Comparison of ENCODE assay signal across 14 cellular contexts in genomic region chr12:57822392-57823130, GRCh38. TPM values are rescaled to one million over a fixed set of nuclear protein-coding genes. Genes with fewer than 3 reads are reported as not detected.
DNase-seq lines count a peak whose midpoint lies in the region; ATAC-seq and TF ChIP-seq lines count a peak whose summit lies in the region.
"Had no signal": no experiment of that assay in that cellular context is flagged by ENCODE, and none has a peak within 500 bp of the region (broad histone marks: within the 10 kb centered on the region; RNA-seq: fewer than 3 reads in every experiment).

No MANE protein-coding gene starts in this region.

- no peak overlapping the region for H3K27ac ChIP-seq in OCI-LY7 (ENCODE audit: low read depth, low read length, poor library complexity, severe bottlenecking)
- H3K27ac ChIP-seq: BLaER1 had no signal

- H3K9me2 ChIP-seq in OCI-LY7 (ENCODE audit: insufficient read depth, low read length) = no peaks in the 10 kb centered on the region

- TSS peak; percentile 41 for BruUV-seq in OCI-LY7 (replicated peaks; lab: Mats Ljungman, UMichigan)
- TSS peak; percentile 2 for BruUV-seq in MCF 10A (replicated peaks; lab: Mats Ljungman, UMichigan)

- H3K9me3 Mint-ChIP-seq in MCF 10A (ENCODE audit: unreplicated experiment) = no peaks in the 10 kb centered on the region
- no peaks in the 10 kb centered on the region for H3K9me3 Mint-ChIP-seq in nephron progenitor cell
- H3K9me3 Mint-ChIP-seq: IgD-negative memory B cell had no signal

- H4K20me1 ChIP-seq in OCI-LY7 (ENCODE audit: insufficient read depth, low read length) = no peaks in the 10 kb centered on the region

- DNase-seq in OCI-LY7 (ENCODE audit: low spot score) (no peak), MCF 10A (ENCODE audit: unreplicated experiment) (no peak), nephron progenitor cell (no peak), activated T-cell treated with anti-CD3 and anti-CD28 coated beads for 4 hours (no peak), amniotic stem cell (lab: John Stamatoyannopoulos, UW) (no peak)
- DNase-seq: amygdala; dorsolateral prefrontal cortex; NCI-H146; NCI-H69; stimulated activated CD4-positive, alpha-beta T cell treated with anti-CD3 and anti-CD28 coated beads, Interleukin-4, amount 100 ng/mL, for 4 hours had no signal

- TF ChIP-seq CTCF in OCI-LY7 (conservative IDR thresholded peaks at IDR 0.05; ENCODE audit: low read length) = no peak
- TF ChIP-seq CTCF in MCF 10A (IDR thresholded peaks at IDR 0.05; ENCODE audit: unreplicated experiment) = no peak
- TF ChIP-seq CTCF in nephron progenitor cell (IDR thresholded peaks at IDR 0.05) = no peak

- H3K36me3 ChIP-seq in OCI-LY7 (ENCODE audit: insufficient read depth, low read length) = peaks cover 65% of the 10 kb centered on the region

- H2AFZ ChIP-seq in OCI-LY7 (ENCODE audit: low read length) = no peak overlapping the region

- no peaks in the 10 kb centered on the region for H3K27me3 Mint-ChIP-seq in MCF 10A (ENCODE audit: insufficient read depth, unreplicated experiment)
- H3K27me3 Mint-ChIP-seq in nephron progenitor cell (ENCODE audit: low read depth, poor library complexity) = peaks cover 3% of the 10 kb centered on the region
- H3K27me3 Mint-ChIP-seq: IgD-negative memory B cell had no signal

- POLR2A ChIA-PET in OCI-LY7 (lab: Charles Lee) = interaction anchor here (0.6 kb wide), 1 partner anchor 100 kb away, joined by 3 read pairs; no protein-coding TSS in a partner anchor
- POLR2A ChIA-PET in MCF 10A (lab: Yijun Ruan, JAX) = no interaction called here

- no peak overlapping the region for H3K27ac Mint-ChIP-seq in MCF 10A (ENCODE audit: low read depth, unreplicated experiment)
- H3K27ac Mint-ChIP-seq in nephron progenitor cell = peak overlapping the region; percentile 88

- no peak overlapping the region for H3K4me3 Mint-ChIP-seq in MCF 10A (ENCODE audit: unreplicated experiment)
- no peak overlapping the region for H3K4me3 Mint-ChIP-seq in nephron progenitor cell

- no peak overlapping the region for H3K4me3 ChIP-seq in OCI-LY7 (ENCODE audit: low read depth, low read length, poor library complexity, severe bottlenecking)
- H3K4me3 ChIP-seq: BLaER1, dorsolateral prefrontal cortex had no signal

- CTCF ChIA-PET in OCI-LY7 (lab: Charles Lee; ENCODE audit: unreplicated experiment) (no interaction called here), MCF 10A (lab: Yijun Ruan, JAX) (interaction anchor here (0.8 to 1.8 kb wide), 6 partner anchors 9 to 83 kb away, joined by 3 to 7 read pairs (median 6); no protein-coding TSS in a partner anchor)

- H3K4me2 ChIP-seq in OCI-LY7 (ENCODE audit: low read length) = no peak overlapping the region
- H3K4me2 ChIP-seq: BLaER1 had no signal

- ATAC-seq in HG02970 (IDR thresholded peaks at IDR 0.05; ENCODE audit: low FRiP score, unreplicated experiment) = no peak

- H3K4me1 ChIP-seq in OCI-LY7 (ENCODE audit: insufficient read depth, low read length, poor library complexity, severe bottlenecking) = no peaks in the 10 kb centered on the region
- H3K4me1 ChIP-seq: BLaER1 had no signal

- H3K4me1 Mint-ChIP-seq in MCF 10A (ENCODE audit: insufficient read depth, unreplicated experiment) = no peaks in the 10 kb centered on the region
- no peaks in the 10 kb centered on the region for H3K4me1 Mint-ChIP-seq in nephron progenitor cell
- H3K4me1 Mint-ChIP-seq: IgD-negative memory B cell had no signal

- H3K79me2 ChIP-seq in OCI-LY7 (ENCODE audit: insufficient read depth, low read depth, low read length) = no peaks in the 10 kb centered on the region

- H3K9me3 ChIP-seq in OCI-LY7 (ENCODE audit: low read length) = no peaks in the 10 kb centered on the region
- H3K9me3 ChIP-seq: BLaER1 had no signal

- intact Hi-C loops in OCI-LY7 (cut with micrococcal nuclease; ENCODE audit: unreplicated experiment) = no loop called here
- intact Hi-C loops in MCF 10A (cut with micrococcal nuclease) = no loop called here

- H3K36me3 Mint-ChIP-seq in MCF 10A (ENCODE audit: insufficient read depth, unreplicated experiment) (peaks cover 86% of the 10 kb centered on the region), nephron progenitor cell (ENCODE audit: low read depth) (peaks cover 65% of the 10 kb centered on the region)

RNA-seq across cellular contexts. Expression of gene AVIL, which starts 4.0 kb away (rescaled TPM):
- 0.23 and 1.2 TPM in 2 replicates for total RNA-seq in OCI-LY7 (2014; rRNA removed; shearing (Covaris generic))
- total RNA-seq in OCI-LY7 (2022) (1.6 and 2.6 TPM in 2 replicates), MCF 10A (2022) (1.7 and 1.9 TPM in 2 replicates)
- total RNA-seq: Daoy had no signal

RNA-seq across cellular contexts. Expression of gene CTDSP2, which starts 24.0 kb away (rescaled TPM):
- 38.8 and 44.2 TPM in 2 replicates for total RNA-seq in OCI-LY7 (2014; rRNA removed; shearing (Covaris generic))
- total RNA-seq in OCI-LY7 (2022) = 118 and 145 TPM in 2 replicates
- 73.4 and 76.5 TPM in 2 replicates for total RNA-seq in MCF 10A (2022)

RNA-seq across cellular contexts. Expression of gene TSFM, which starts 40.0 kb away (rescaled TPM):
- total RNA-seq in OCI-LY7 (2014; rRNA removed; shearing (Covaris generic)) = 35.2 and 49.8 TPM in 2 replicates
- total RNA-seq in OCI-LY7 (2022) (38.5 and 49.8 TPM in 2 replicates), MCF 10A (2022) (28.4 and 32.6 TPM in 2 replicates)

RNA-seq across cellular contexts. Expression of gene EEF1AKMT3, which starts 50.1 kb away (rescaled TPM):
- total RNA-seq in OCI-LY7 (2014; rRNA removed; shearing (Covaris generic)) = 3.4 and 5.3 TPM in 2 replicates
- 6.3 TPM in 2 replicates for total RNA-seq in OCI-LY7 (2022)
- 7.6 and 8.1 TPM in 2 replicates for total RNA-seq in MCF 10A (2022)

RNA-seq across cellular contexts. Expression of gene METTL1, which starts 50.7 kb away (rescaled TPM):
- 12.5 and 22.2 TPM in 2 replicates for total RNA-seq in OCI-LY7 (2014; rRNA removed; shearing (Covaris generic))
- total RNA-seq in OCI-LY7 (2022) (23.6 and 27.0 TPM in 2 replicates), MCF 10A (2022) (26.2 and 40.6 TPM in 2 replicates)
